ENCODE assay signal across 8 cellular contexts in genomic region chr7:155490697-155491628, GRCh38. TPM values are rescaled to one million over a fixed set of nuclear protein-coding genes. Genes with fewer than 3 reads are reported as not detected.
A peak's percentile ranks its signal among the peaks of the same experiment; 100 is the strongest.
DNase-seq lines count a peak whose midpoint lies in the region; ATAC-seq and TF ChIP-seq lines count a peak whose summit lies in the region.

No MANE protein-coding gene starts in this region.

- peak overlapping the region; percentile 89 for H3K4me3 Mint-ChIP-seq in activated B cell treated with CpG ODN at 0.5 μM for 24 hours

- H3K27ac Mint-ChIP-seq in activated B cell treated with CpG ODN at 0.5 μM for 24 hours, result peak overlapping the region; percentile 91

- TF ChIP-seq CTCF in activated B cell treated with CpG ODN at 0.5 μM for 24 hours (IDR thresholded peaks at IDR 0.05) (no peak), psoas muscle (IDR thresholded peaks at IDR 0.05) (no peak)

- H3K4me1 ChIP-seq in psoas muscle, result no peaks in the 10 kb centered on the region

- WGBS in psoas muscle, 3 donors, result 31 to 37% (median 32%) methylated on average over 46 to 47 of the region's 47 CpGs

- H3K36me3 Mint-ChIP-seq in activated B cell treated with CpG ODN at 0.5 μM for 24 hours (ENCODE audit: low read depth), result peaks cover 2% of the 10 kb centered on the region

- H3K27me3 ChIP-seq in psoas muscle (ENCODE audit: insufficient read depth in 3 of 3, low read length in 2 of 3), result peaks cover 0 to 56% (median 13%) of the 10 kb centered on the region in 3 donors

- peaks cover 25% of the 10 kb centered on the region for H3K4me1 Mint-ChIP-seq in activated B cell treated with CpG ODN at 0.5 μM for 24 hours

- POLR2A ChIA-PET in activated B cell treated with CpG ODN at 0.5 μM for 24 hours (lab: Charles Lee), result interaction anchor here (0.6 kb wide), 1 partner anchor 16 kb away, joined by 4 read pairs; no protein-coding TSS in a partner anchor

- H3K9me3 ChIP-seq in psoas muscle, result no peaks in the 10 kb centered on the region

- DNase-seq in Right ventricle myocardium inferior (ENCODE audit: missing footprints), result peak; percentile 83
- DNase-seq in cardiac septum (ENCODE audit: low spot score), result no peak
- no peak for DNase-seq in activated B cell treated with CpG ODN at 0.5 μM for 24 hours
- DNase-seq in left cardiac atrium, result peak; percentile 78
- peak; percentile 64 to 80 for DNase-seq in psoas muscle
- DNase-seq in T1000 (lab: John Stamatoyannopoulos, UW), result no peak
- no peak for DNase-seq in NCI-H2227 (lab: John Stamatoyannopoulos, UW; ENCODE audit: unreplicated experiment)

- no peaks in the 10 kb centered on the region for H3K9me3 Mint-ChIP-seq in activated B cell treated with CpG ODN at 0.5 μM for 24 hours

- H3K4me3 ChIP-seq in psoas muscle, result peak overlapping the region; percentile 52

- intact Hi-C loops in Right ventricle myocardium inferior (cut with DNase I) (no loop called here), cardiac septum (cut with DNase I) (no loop called here), activated B cell treated with CpG ODN at 0.5 μM for 24 hours (cut with micrococcal nuclease) (loop anchor here (2.0 to 10.0 kb wide), 2 partner anchors 22 to 296 kb away; no protein-coding TSS in a partner anchor), left cardiac atrium (cut with DNase I) (no loop called here), psoas muscle (cut with DNase I) (no loop called here)

- H3K27me3 Mint-ChIP-seq in activated B cell treated with CpG ODN at 0.5 μM for 24 hours, result peaks cover 7% of the 10 kb centered on the region

- CTCF ChIA-PET in activated B cell treated with CpG ODN at 0.5 μM for 24 hours (lab: Charles Lee), result no interaction called here

- no peak overlapping the region for H3K27ac ChIP-seq in psoas muscle

- H3K36me3 ChIP-seq in psoas muscle (ENCODE audit: insufficient read depth in 1 of 2, low read depth in 1 of 2), result no peaks in the 10 kb centered on the region

- peak; percentile 75 for ATAC-seq in Right ventricle myocardium inferior
- peak; percentile 81 for ATAC-seq in HG02970 (IDR thresholded peaks at IDR 0.05; ENCODE audit: low FRiP score, unreplicated experiment)
- ATAC-seq in activated B cell treated with CpG ODN at 0.5 μM for 24 hours (ENCODE audit: low read depth), result peak; percentile 96
- ATAC-seq in left cardiac atrium, result peak; percentile 69 to 88
- ATAC-seq in psoas muscle, result peak in 3 of 4 donors; percentile 38 to 76 (median 59)

RNA-seq across cellular contexts. Expression of gene EN2, which starts 33.0 kb away (rescaled TPM):
- total RNA-seq in Right ventricle myocardium inferior, result 0.11 TPM
- total RNA-seq in cardiac septum, result not detected
- total RNA-seq in activated B cell treated with CpG ODN at 0.5 μM for 24 hours, result not detected in 2 replicates
- total RNA-seq in left cardiac atrium, result under 1 TPM; 0.08 to 0.15 TPM
- total RNA-seq in psoas muscle, result under 1 TPM; 0.21 to 0.73 (median 0.44) TPM
- polyA plus RNA-seq in psoas muscle, result 1 to 10 TPM in 1 of 3 donors, under 1 TPM in 2; 0.13 to 1.3 (median 0.16) TPM

RNA-seq across cellular contexts. Expression of gene CNPY1, which starts 55.4 kb away (rescaled TPM):
- not detected for total RNA-seq in Right ventricle myocardium inferior
- not detected for total RNA-seq in cardiac septum
- total RNA-seq in activated B cell treated with CpG ODN at 0.5 μM for 24 hours, result not detected in 2 replicates
- total RNA-seq in left cardiac atrium, result not detected
- total RNA-seq in psoas muscle, result not detected
- not detected for polyA plus RNA-seq in psoas muscle

Comparison
In these comparisons a context has a peak if more than half of its experiments do, and no peak if none do; other contexts are left out.
1. DNase-seq: peak in Right ventricle myocardium inferior (single experiment), left cardiac atrium (single experiment) and psoas muscle (2 of 2); none in cardiac septum (single experiment), activated B cell treated with CpG ODN at 0.5 μM for 24 hours (single experiment), T1000 (single experiment) and NCI-H2227 (single experiment).
2. Peak in every context shown above with its lines, with median percentiles within 50 percentile points of each other: ATAC-seq.